ENCODE assay signal across 8 cellular contexts in genomic region chr1:180923024-180923841, GRCh38. TPM values are rescaled to one million over a fixed set of nuclear protein-coding genes. Genes with fewer than 3 reads are reported as not detected.
DNase-seq lines count a peak whose midpoint lies in the region; ATAC-seq and TF ChIP-seq lines count a peak whose summit lies in the region.

No MANE protein-coding gene starts in this region.

- no peaks in the 10 kb centered on the region for H3K9me3 Mint-ChIP-seq in activated CD4-positive, alpha-beta T cell treated with anti-CD3 and anti-CD28 coated beads, Interleukin-2, amount 10 ng/mL, durations not matched to agents 24 days and 14 days

- no peak for ATAC-seq in body of pancreas

- H3K4me2 ChIP-seq in fibroblast of lung (ENCODE audit: extremely low read depth, insufficient read depth, low read length), result no peak overlapping the region

- TF ChIP-seq CTCF in fibroblast of lung (conservative IDR thresholded peaks at IDR 0.05 in 1 of 2, IDR thresholded peaks at IDR 0.05 in 1 of 2; ENCODE audit: low read depth in 1 of 2, low read length in 2 of 2) (no peak), body of pancreas (IDR thresholded peaks at IDR 0.05) (no peak)

- no peaks in the 10 kb centered on the region for H3K36me3 Mint-ChIP-seq in activated CD4-positive, alpha-beta T cell treated with anti-CD3 and anti-CD28 coated beads, Interleukin-2, amount 10 ng/mL, durations not matched to agents 24 days and 14 days (ENCODE audit: low read depth)

- no peaks in the 10 kb centered on the region for H3K79me2 ChIP-seq in fibroblast of lung (ENCODE audit: control insufficient read depth, insufficient read depth, low read length)

- peaks cover 2% of the 10 kb centered on the region; the same call in 1 of the 2 replicates for H3K27me3 ChIP-seq in H7 (ENCODE audit: control insufficient read depth, insufficient read depth, low read length)
- no peaks in the 10 kb centered on the region for H3K27me3 ChIP-seq in fibroblast of lung (ENCODE audit: control insufficient read depth, insufficient read depth, low read length)
- H3K27me3 ChIP-seq in body of pancreas, result no peaks in the 10 kb centered on the region

- H3K9me3 ChIP-seq in fibroblast of lung (ENCODE audit: control insufficient read depth, insufficient read depth, low read depth, low read length) (no peaks in the 10 kb centered on the region), body of pancreas (no peaks in the 10 kb centered on the region)

- no peak overlapping the region for H3K27ac ChIP-seq in fibroblast of lung (ENCODE audit: insufficient read depth, low read length)
- H3K27ac ChIP-seq in body of pancreas, result no peak overlapping the region

- H3K4me1 Mint-ChIP-seq in activated CD4-positive, alpha-beta T cell treated with anti-CD3 and anti-CD28 coated beads, Interleukin-2, amount 10 ng/mL, durations not matched to agents 24 days and 14 days, result no peaks in the 10 kb centered on the region

- no peak overlapping the region for H2AFZ ChIP-seq in fibroblast of lung (ENCODE audit: low read length)

- DNase-seq in H7, result peak; percentile 92
- peak; percentile 90 for DNase-seq in NCI-H82 treated with DMSO at 0.1 percent for 48 hours (lab: John Stamatoyannopoulos, UW; ENCODE audit: unreplicated experiment)
- DNase-seq in fibroblast of lung (ENCODE audit: low read depth in 2 of 2), result peak; percentile 6 to 45
- peak; percentile 77 for DNase-seq in retina
- no peak for DNase-seq in occipital lobe (lab: John Stamatoyannopoulos, UW)
- no peak for DNase-seq in activated CD4-positive, alpha-beta T cell treated with anti-CD3 and anti-CD28 coated beads, Interleukin-2, amount 10 ng/mL, durations not matched to agents 24 days and 14 days
- DNase-seq in DMS53 treated with DMSO at 0.1 percent for 48 hours (lab: John Stamatoyannopoulos, UW; ENCODE audit: unreplicated experiment), result no peak
- DNase-seq in body of pancreas, result no peak

- H3K36me3 ChIP-seq in H7 (replicated peaks; ENCODE audit: control insufficient read depth, insufficient read depth, low read length) (no peaks in the 10 kb centered on the region), fibroblast of lung (ENCODE audit: control insufficient read depth, insufficient read depth, low read length) (no peaks in the 10 kb centered on the region), body of pancreas (replicated peaks in 1 of 2; ENCODE audit: insufficient read depth in 1 of 2, low read depth in 2 of 2) (no peaks in the 10 kb centered on the region)

- no peak overlapping the region for H3K4me3 Mint-ChIP-seq in activated CD4-positive, alpha-beta T cell treated with anti-CD3 and anti-CD28 coated beads, Interleukin-2, amount 10 ng/mL, durations not matched to agents 24 days and 14 days

- H3K4me3 ChIP-seq in H7 (ENCODE audit: insufficient read depth, low read depth, low read length), result peak overlapping the region; percentile 14; the same call in 1 of the 2 replicates
- H3K4me3 ChIP-seq in fibroblast of lung (replicated peaks in 1 of 4; ENCODE audit: control extremely low read depth in 1 of 4, insufficient read depth in 1 of 4, low read depth in 3 of 4, low read length in 4 of 4), result no peak overlapping the region
- H3K4me3 ChIP-seq in body of pancreas, result no peak overlapping the region

- TF ChIP-seq POLR2A in body of pancreas (IDR thresholded peaks at IDR 0.05), result no peak

- H3K4me1 ChIP-seq in fibroblast of lung (ENCODE audit: control insufficient read depth, extremely low read depth, insufficient read depth, low read length) (peaks cover 2% of the 10 kb centered on the region), body of pancreas (peaks cover 21% of the 10 kb centered on the region)

- intact Hi-C loops in activated CD4-positive, alpha-beta T cell treated with anti-CD3 and anti-CD28 coated beads, Interleukin-2, amount 10 ng/mL, durations not matched to agents 24 days and 14 days (cut with micrococcal nuclease), result no loop called here
- intact Hi-C loops in body of pancreas (cut with DNase I), result no loop called here

- no peak overlapping the region for H3K27ac Mint-ChIP-seq in activated CD4-positive, alpha-beta T cell treated with anti-CD3 and anti-CD28 coated beads, Interleukin-2, amount 10 ng/mL, durations not matched to agents 24 days and 14 days

- peaks cover 3% of the 10 kb centered on the region for H3K27me3 Mint-ChIP-seq in activated CD4-positive, alpha-beta T cell treated with anti-CD3 and anti-CD28 coated beads, Interleukin-2, amount 10 ng/mL, durations not matched to agents 24 days and 14 days

- H3K9ac ChIP-seq in fibroblast of lung (ENCODE audit: insufficient read depth, low read length), result no peak overlapping the region

- H4K20me1 ChIP-seq in fibroblast of lung (ENCODE audit: control insufficient read depth, extremely low read depth, insufficient read depth, low read length), result no peaks in the 10 kb centered on the region

- WGBS in body of pancreas, 2 donors, result 41 to 53% methylated on average over 13 of the region's 13 CpGs

RNA-seq across cellular contexts. Expression of gene KIAA1614, which starts 10.5 kb away (rescaled TPM):
- 1.1 and 3.4 TPM in 2 replicates for total RNA-seq in H7 (2014; rRNA removed; shearing (Covaris generic))
- total RNA-seq in fibroblast of lung (7.7 and 8.1 TPM in 2 replicates), occipital lobe (5.6 TPM), body of pancreas (1 to 10 TPM in 1 of 2 donors, under 1 TPM in 1; 0.52 to 4.3 TPM)
- polyA plus RNA-seq in fibroblast of lung, result 2.0 and 3.0 TPM in 2 replicates
- polyA plus RNA-seq in fibroblast of lung (2012), result 3.9 TPM in 2 replicates
- polyA minus RNA-seq in fibroblast of lung (ENCODE audit: low replicate concordance), result 0.96 and 1.5 TPM in 2 replicates
- 0.16 and 0.26 TPM in 2 replicates for total RNA-seq in activated CD4-positive, alpha-beta T cell treated with anti-CD3 and anti-CD28 coated beads, Interleukin-2, amount 10 ng/mL, durations not matched to agents 24 days and 14 days

Comparison
In these comparisons a context has a peak if more than half of its experiments do, and no peak if none do; other contexts are left out.
1. DNase-seq: peak in H7 (single experiment), NCI-H82 treated with DMSO at 0.1 percent for 48 hours (single experiment), fibroblast of lung (2 of 2) and retina (single experiment); none in occipital lobe (single experiment), activated CD4-positive, alpha-beta T cell treated with anti-CD3 and anti-CD28 coated beads, Interleukin-2, amount 10 ng/mL, durations not matched to agents 24 days and 14 days (single experiment), DMS53 treated with DMSO at 0.1 percent for 48 hours (single experiment) and body of pancreas (0 of 4).